ENCODE assay signal across 1 cellular context in the genomic region with DNA sequence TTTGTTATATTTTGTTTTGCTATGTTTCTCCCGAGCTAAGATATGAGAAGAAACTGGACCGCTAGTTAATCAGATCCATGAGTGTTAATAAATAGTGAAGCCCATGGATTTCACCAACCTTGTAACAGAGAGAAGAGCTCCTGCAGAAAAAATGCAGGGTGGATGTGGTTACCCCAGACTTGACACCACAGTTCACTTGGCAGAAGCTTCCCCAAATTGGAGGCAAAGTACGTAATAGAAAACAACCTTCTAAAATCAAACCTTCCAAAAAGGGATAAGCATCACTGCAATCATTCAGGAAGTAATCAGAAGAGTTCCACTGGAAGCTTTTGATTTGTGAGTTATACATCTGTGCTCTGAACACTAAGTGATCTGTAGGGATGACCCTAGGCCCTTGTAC.
TF ChIP-seq lines count a peak whose summit lies in the region.

No MANE protein-coding gene starts in this region.

TF ChIP-seq in GM23338, 12 proteins besides CTCF, POLR2A, EP300 and RAD21:
- TF ChIP-seq, protein P1, sequence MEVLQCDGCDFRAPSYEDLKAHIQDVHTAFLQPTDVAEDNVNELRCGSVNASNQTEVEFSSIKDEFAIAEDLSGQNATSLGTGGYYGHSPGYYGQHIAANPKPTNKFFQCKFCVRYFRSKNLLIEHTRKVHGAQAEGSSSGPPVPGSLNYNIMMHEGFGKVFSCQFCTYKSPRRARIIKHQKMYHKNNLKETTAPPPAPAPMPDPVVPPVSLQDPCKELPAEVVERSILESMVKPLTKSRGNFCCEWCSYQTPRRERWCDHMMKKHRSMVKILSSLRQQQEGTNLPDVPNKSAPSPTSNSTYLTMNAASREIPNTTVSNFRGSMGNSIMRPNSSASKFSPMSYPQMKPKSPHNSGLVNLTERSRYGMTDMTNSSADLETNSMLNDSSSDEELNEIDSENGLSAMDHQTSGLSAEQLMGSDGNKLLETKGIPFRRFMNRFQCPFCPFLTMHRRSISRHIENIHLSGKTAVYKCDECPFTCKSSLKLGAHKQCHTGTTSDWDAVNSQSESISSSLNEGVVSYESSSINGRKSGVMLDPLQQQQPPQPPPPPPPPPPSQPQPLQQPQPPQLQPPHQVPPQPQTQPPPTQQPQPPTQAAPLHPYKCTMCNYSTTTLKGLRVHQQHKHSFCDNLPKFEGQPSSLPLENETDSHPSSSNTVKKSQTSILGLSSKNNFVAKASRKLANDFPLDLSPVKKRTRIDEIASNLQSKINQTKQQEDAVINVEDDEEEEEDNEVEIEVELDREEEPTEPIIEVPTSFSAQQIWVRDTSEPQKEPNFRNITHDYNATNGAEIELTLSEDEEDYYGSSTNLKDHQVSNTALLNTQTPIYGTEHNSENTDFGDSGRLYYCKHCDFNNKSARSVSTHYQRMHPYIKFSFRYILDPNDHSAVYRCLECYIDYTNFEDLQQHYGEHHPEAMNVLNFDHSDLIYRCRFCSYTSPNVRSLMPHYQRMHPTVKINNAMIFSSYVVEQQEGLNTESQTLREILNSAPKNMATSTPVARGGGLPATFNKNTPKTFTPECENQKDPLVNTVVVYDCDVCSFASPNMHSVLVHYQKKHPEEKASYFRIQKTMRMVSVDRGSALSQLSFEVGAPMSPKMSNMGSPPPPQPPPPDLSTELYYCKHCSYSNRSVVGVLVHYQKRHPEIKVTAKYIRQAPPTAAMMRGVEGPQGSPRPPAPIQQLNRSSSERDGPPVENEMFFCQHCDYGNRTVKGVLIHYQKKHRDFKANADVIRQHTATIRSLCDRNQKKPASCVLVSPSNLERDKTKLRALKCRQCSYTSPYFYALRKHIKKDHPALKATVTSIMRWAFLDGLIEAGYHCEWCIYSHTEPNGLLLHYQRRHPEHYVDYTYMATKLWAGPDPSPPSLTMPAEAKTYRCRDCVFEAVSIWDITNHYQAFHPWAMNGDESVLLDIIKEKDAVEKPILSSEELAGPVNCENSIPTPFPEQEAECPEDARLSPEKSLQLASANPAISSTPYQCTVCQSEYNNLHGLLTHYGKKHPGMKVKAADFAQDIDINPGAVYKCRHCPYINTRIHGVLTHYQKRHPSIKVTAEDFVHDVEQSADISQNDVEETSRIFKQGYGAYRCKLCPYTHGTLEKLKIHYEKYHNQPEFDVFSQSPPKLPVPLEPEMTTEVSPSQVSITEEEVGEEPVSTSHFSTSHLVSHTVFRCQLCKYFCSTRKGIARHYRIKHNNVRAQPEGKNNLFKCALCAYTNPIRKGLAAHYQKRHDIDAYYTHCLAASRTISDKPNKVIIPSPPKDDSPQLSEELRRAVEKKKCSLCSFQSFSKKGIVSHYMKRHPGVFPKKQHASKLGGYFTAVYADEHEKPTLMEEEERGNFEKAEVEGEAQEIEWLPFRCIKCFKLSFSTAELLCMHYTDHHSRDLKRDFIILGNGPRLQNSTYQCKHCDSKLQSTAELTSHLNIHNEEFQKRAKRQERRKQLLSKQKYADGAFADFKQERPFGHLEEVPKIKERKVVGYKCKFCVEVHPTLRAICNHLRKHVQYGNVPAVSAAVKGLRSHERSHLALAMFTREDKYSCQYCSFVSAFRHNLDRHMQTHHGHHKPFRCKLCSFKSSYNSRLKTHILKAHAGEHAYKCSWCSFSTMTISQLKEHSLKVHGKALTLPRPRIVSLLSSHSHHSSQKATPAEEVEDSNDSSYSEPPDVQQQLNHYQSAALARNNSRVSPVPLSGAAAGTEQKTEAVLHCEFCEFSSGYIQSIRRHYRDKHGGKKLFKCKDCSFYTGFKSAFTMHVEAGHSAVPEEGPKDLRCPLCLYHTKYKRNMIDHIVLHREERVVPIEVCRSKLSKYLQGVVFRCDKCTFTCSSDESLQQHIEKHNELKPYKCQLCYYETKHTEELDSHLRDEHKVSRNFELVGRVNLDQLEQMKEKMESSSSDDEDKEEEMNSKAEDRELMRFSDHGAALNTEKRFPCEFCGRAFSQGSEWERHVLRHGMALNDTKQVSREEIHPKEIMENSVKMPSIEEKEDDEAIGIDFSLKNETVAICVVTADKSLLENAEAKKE (CRISPR knock-in tag; IDR thresholded peaks at IDR 0.05), result no peak
- no peak for TF ChIP-seq ZNF331 (CRISPR knock-in tag; IDR thresholded peaks at IDR 0.05; ENCODE audit: low read depth)
- TF ChIP-seq, protein P2, sequence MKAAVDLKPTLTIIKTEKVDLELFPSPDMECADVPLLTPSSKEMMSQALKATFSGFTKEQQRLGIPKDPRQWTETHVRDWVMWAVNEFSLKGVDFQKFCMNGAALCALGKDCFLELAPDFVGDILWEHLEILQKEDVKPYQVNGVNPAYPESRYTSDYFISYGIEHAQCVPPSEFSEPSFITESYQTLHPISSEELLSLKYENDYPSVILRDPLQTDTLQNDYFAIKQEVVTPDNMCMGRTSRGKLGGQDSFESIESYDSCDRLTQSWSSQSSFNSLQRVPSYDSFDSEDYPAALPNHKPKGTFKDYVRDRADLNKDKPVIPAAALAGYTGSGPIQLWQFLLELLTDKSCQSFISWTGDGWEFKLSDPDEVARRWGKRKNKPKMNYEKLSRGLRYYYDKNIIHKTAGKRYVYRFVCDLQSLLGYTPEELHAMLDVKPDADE (IDR thresholded peaks at IDR 0.05), result no peak
- no peak for TF ChIP-seq REST (IDR thresholded peaks at IDR 0.05; ENCODE audit: unreplicated experiment)
- TF ChIP-seq EZH2 (IDR thresholded peaks at IDR 0.05; ENCODE audit: low read depth, unreplicated experiment), result no peak
- TF ChIP-seq CREB1 (CRISPR knock-in tag; IDR thresholded peaks at IDR 0.05; ENCODE audit: low read depth), result no peak
- no peak for TF ChIP-seq ZNF114 (CRISPR knock-in tag; IDR thresholded peaks at IDR 0.05)
- TF ChIP-seq POLR2AphosphoS5 (IDR thresholded peaks at IDR 0.05; ENCODE audit: low read depth), result no peak
- TF ChIP-seq NANOG (IDR thresholded peaks at IDR 0.05; ENCODE audit: borderline replicate concordance), result no peak
- no peak for TF ChIP-seq JUNB (IDR thresholded peaks at IDR 0.05; ENCODE audit: unreplicated experiment)
- no peak for TF ChIP-seq EZH2phosphoT487 (IDR thresholded peaks at IDR 0.05; ENCODE audit: unreplicated experiment)
- no peak for TF ChIP-seq STAT1 (IDR thresholded peaks at IDR 0.05; ENCODE audit: unreplicated experiment)
